ENCODE assay signal across 1 cellular context in genomic region chr20:25484224-25484846, GRCh38.
TF ChIP-seq lines count a peak whose summit lies in the region.

No MANE protein-coding gene starts in this region.

TF ChIP-seq in GM23338, 12 proteins besides CTCF, POLR2A, EP300 and RAD21 (continued from another document):
- TF ChIP-seq ZNF462 (CRISPR knock-in tag; IDR thresholded peaks at IDR 0.05) = no peak
